In the genomic region with DNA sequence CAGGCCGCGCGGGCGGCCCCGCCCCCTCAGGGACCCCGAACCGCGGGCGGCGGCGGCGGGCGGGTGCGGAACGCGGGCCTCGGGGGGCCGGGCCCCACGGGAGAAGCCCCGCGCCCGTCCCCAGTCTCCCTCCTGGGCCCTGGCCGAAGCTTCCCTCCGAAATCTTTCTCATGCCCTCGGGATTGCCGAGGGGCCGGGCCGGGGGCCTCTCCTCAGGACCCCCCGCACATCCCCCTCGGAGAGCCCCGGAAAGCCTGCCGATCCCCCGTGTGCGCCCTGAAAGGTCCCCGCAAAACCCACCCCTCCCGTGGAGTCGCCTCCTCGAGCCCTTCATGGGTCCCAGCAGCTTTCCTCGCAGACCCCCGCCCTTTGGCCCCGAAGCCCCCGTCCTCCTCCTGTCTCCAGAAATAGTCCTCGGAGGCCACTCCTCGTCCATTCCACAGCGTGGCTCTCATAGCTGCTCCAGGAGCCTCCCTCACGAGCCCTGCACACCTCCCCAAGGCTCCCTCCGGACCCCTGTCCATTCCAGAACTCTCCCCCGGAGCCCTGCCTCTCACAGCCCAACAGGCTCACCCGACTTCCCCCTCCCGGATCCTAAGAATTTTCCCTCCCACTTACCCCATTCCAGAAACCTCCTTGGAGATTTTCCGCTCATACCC, we compare ENCODE assay signal across 8 cellular contexts. TPM values are rescaled to one million over a fixed set of nuclear protein-coding genes. Genes with fewer than 3 reads are reported as not detected.
DNase-seq lines count a peak whose midpoint lies in the region; ATAC-seq and TF ChIP-seq lines count a peak whose summit lies in the region.

No MANE protein-coding gene starts in this region.

- peak overlapping the region; percentile 40 for H4K12ac ChIP-seq in trophoblast cell (ENCODE audit: low read depth, low read length)

- peaks cover 20% of the 10 kb centered on the region for H3K36me3 Mint-ChIP-seq in activated CD4-positive, alpha-beta T cell treated with anti-CD3 and anti-CD28 coated beads, Interleukin-2, amount 10 ng/mL, durations not matched to agents 7 days and 5 days (ENCODE audit: low read depth)

- H2AK5ac ChIP-seq in trophoblast cell (ENCODE audit: low read length): peak overlapping the region; percentile 47

- H3K4me1 ChIP-seq in foreskin keratinocyte (peaks cover 5% of the 10 kb centered on the region), trophoblast cell (ENCODE audit: control insufficient read depth in 1 of 2, insufficient read depth in 2 of 2, low read length in 2 of 2) (peaks cover 9 to 10% of the 10 kb centered on the region in 2 experiments)

- H4K91ac ChIP-seq in trophoblast cell (ENCODE audit: low read depth, low read length): peak overlapping the region; percentile 75

- H3K36me3 ChIP-seq in trophoblast cell (ENCODE audit: control insufficient read depth in 1 of 2, insufficient read depth in 2 of 2, low read length in 2 of 2): peaks cover 0 to 9% of the 10 kb centered on the region in 2 experiments

- no CpG with 5 or more reads among the region's 51 CpGs for WGBS in trophoblast cell (ENCODE audit: extremely low coverage, insufficient coverage, insufficient read length)

- no peak overlapping the region for H2BK12ac ChIP-seq in trophoblast cell (ENCODE audit: low read length)

- H3K9me3 ChIP-seq in trophoblast cell (ENCODE audit: insufficient read depth, low read depth, low read length): no peaks in the 10 kb centered on the region

- H4K8ac ChIP-seq in trophoblast cell (ENCODE audit: low read depth, low read length): peak overlapping the region; percentile 85

- peak overlapping the region; percentile 94 for H2AFZ ChIP-seq in trophoblast cell (ENCODE audit: insufficient read depth, low read length, poor library complexity)

- H3K23ac ChIP-seq in trophoblast cell (ENCODE audit: low read length): no peak overlapping the region

- DNase-seq in NCI-H82 (lab: John Stamatoyannopoulos, UW) (peak; percentile 41), NCI-H82 treated with DMSO at 0.1 percent for 48 hours (lab: John Stamatoyannopoulos, UW; ENCODE audit: unreplicated experiment) (no peak), foreskin keratinocyte (no peak), trophoblast cell (peak; percentile 15 to 21), SIG-M5 treated with dmso at 0.1 percent for 504 hours (lab: John Stamatoyannopoulos, UW; ENCODE audit: unreplicated experiment) (no peak), HT-29 (ENCODE audit: low spot score) (no peak)
- no peak for DNase-seq in activated CD4-positive, alpha-beta T cell treated with anti-CD3 and anti-CD28 coated beads, Interleukin-2, amount 10 ng/mL, durations not matched to agents 7 days and 5 days

- peaks cover 12% of the 10 kb centered on the region for H3K79me2 ChIP-seq in trophoblast cell (ENCODE audit: control insufficient read depth, insufficient read depth, low read length, poor library complexity)

- peaks cover 6% of the 10 kb centered on the region for H3K79me1 ChIP-seq in trophoblast cell (ENCODE audit: low read length)

- H3K9me3 Mint-ChIP-seq in activated CD4-positive, alpha-beta T cell treated with anti-CD3 and anti-CD28 coated beads, Interleukin-2, amount 10 ng/mL, durations not matched to agents 7 days and 5 days: no peaks in the 10 kb centered on the region

- H3K4me3 ChIP-seq in trophoblast cell (ENCODE audit: low read depth, low read length): peak overlapping the region; percentile 86

- peak overlapping the region; percentile 22 for H3K4ac ChIP-seq in trophoblast cell (ENCODE audit: low read depth, low read length)

- POLR2A ChIA-PET in activated CD4-positive, alpha-beta T cell treated with anti-CD3 and anti-CD28 coated beads, Interleukin-2, amount 10 ng/mL, durations not matched to agents 7 days and 5 days (lab: Charles Lee): interaction anchor here (0.6 kb wide), 1 partner anchor 15 kb away, joined by 3 read pairs; no protein-coding TSS in a partner anchor

- H3K27ac ChIP-seq in foreskin keratinocyte: peak overlapping the region; percentile 90
- H3K27ac ChIP-seq in trophoblast cell (ENCODE audit: low read depth, low read length): peak overlapping the region; percentile 69

- peak overlapping the region; percentile 68 for H2BK120ac ChIP-seq in trophoblast cell (ENCODE audit: insufficient read depth, low read length, poor library complexity)

- peak overlapping the region; percentile 84 for H3K27ac Mint-ChIP-seq in activated CD4-positive, alpha-beta T cell treated with anti-CD3 and anti-CD28 coated beads, Interleukin-2, amount 10 ng/mL, durations not matched to agents 7 days and 5 days

- peak overlapping the region; percentile 85 for H3K14ac ChIP-seq in trophoblast cell (ENCODE audit: low read length)

- TF ChIP-seq CTCF in foreskin keratinocyte (conservative IDR thresholded peaks at IDR 0.05): no peak

- H3K9ac ChIP-seq in trophoblast cell (ENCODE audit: low read length): peak overlapping the region; percentile 87

- ATAC-seq in foreskin keratinocyte: no peak
- ATAC-seq in HG03139 (IDR thresholded peaks at IDR 0.05; ENCODE audit: unreplicated experiment): no peak

- H3K27me3 ChIP-seq in foreskin keratinocyte: no peaks in the 10 kb centered on the region
- H3K27me3 ChIP-seq in trophoblast cell (ENCODE audit: insufficient read depth, low read length): no peaks in the 10 kb centered on the region

- CTCF ChIA-PET in activated CD4-positive, alpha-beta T cell treated with anti-CD3 and anti-CD28 coated beads, Interleukin-2, amount 10 ng/mL, durations not matched to agents 7 days and 5 days (lab: Charles Lee): interaction anchor here (0.6 to 1.9 kb wide), 21 partner anchors 8 to 261 kb away, joined by 3 to 10 read pairs (median 4); a partner anchor contains a TSS

- peak overlapping the region; percentile 80 for H3K4me3 Mint-ChIP-seq in activated CD4-positive, alpha-beta T cell treated with anti-CD3 and anti-CD28 coated beads, Interleukin-2, amount 10 ng/mL, durations not matched to agents 7 days and 5 days

- peak overlapping the region; percentile 75 for H3K4me2 ChIP-seq in trophoblast cell (ENCODE audit: low read length)

- H2BK5ac ChIP-seq in trophoblast cell (ENCODE audit: low read depth, low read length, poor library complexity): peak overlapping the region; percentile 64

- peaks cover 70% of the 10 kb centered on the region for H3K4me1 Mint-ChIP-seq in activated CD4-positive, alpha-beta T cell treated with anti-CD3 and anti-CD28 coated beads, Interleukin-2, amount 10 ng/mL, durations not matched to agents 7 days and 5 days

- peak overlapping the region; percentile 94 for H3K18ac ChIP-seq in trophoblast cell (ENCODE audit: low read length)

- no peaks in the 10 kb centered on the region for H3K27me3 Mint-ChIP-seq in activated CD4-positive, alpha-beta T cell treated with anti-CD3 and anti-CD28 coated beads, Interleukin-2, amount 10 ng/mL, durations not matched to agents 7 days and 5 days

RNA-seq across cellular contexts. Expression of a gene that starts 0.6 kb away (rescaled TPM):
- total RNA-seq in activated CD4-positive, alpha-beta T cell treated with anti-CD3 and anti-CD28 coated beads, Interleukin-2, amount 10 ng/mL, durations not matched to agents 7 days and 5 days: 10 to 100 TPM; 40.2 to 45.6 TPM
- 61.2 and 63.2 TPM in 2 replicates for total RNA-seq in foreskin keratinocyte
- 70.6 and 72.8 TPM in 2 replicates for polyA plus RNA-seq in foreskin keratinocyte
- 161 and 162 TPM in 2 replicates for polyA plus RNA-seq in trophoblast cell (2013)
- 220 and 230 TPM in 2 replicates for total RNA-seq in HT-29 (2014; rRNA removed; shearing (Covaris generic))

RNA-seq across cellular contexts. Expression of a gene that starts 6.9 kb away (rescaled TPM):
- total RNA-seq in activated CD4-positive, alpha-beta T cell treated with anti-CD3 and anti-CD28 coated beads, Interleukin-2, amount 10 ng/mL, durations not matched to agents 7 days and 5 days: 100 to 1,000 TPM; 577 to 668 TPM
- total RNA-seq in foreskin keratinocyte: not detected in 2 replicates
- polyA plus RNA-seq in foreskin keratinocyte: 0.21 and 0.31 TPM in 2 replicates
- polyA plus RNA-seq in trophoblast cell (2013): 0.55 and 0.79 TPM in 2 replicates
- not detected in 2 replicates for total RNA-seq in HT-29 (2014; rRNA removed; shearing (Covaris generic))

RNA-seq across cellular contexts. Expression of a gene that starts 22.1 kb away (rescaled TPM):
- 1 to 10 TPM; 6.4 to 6.5 TPM for total RNA-seq in activated CD4-positive, alpha-beta T cell treated with anti-CD3 and anti-CD28 coated beads, Interleukin-2, amount 10 ng/mL, durations not matched to agents 7 days and 5 days
- 0.14 and 0.20 TPM in 2 replicates for total RNA-seq in foreskin keratinocyte
- polyA plus RNA-seq in foreskin keratinocyte: 0.16 and 0.22 TPM in 2 replicates
- polyA plus RNA-seq in trophoblast cell (2013): 2.1 and 2.7 TPM in 2 replicates
- 0.38 and 0.44 TPM in 2 replicates for total RNA-seq in HT-29 (2014; rRNA removed; shearing (Covaris generic))

RNA-seq across cellular contexts. Expression of a gene that starts 46.6 kb away (rescaled TPM):
- total RNA-seq in activated CD4-positive, alpha-beta T cell treated with anti-CD3 and anti-CD28 coated beads, Interleukin-2, amount 10 ng/mL, durations not matched to agents 7 days and 5 days: not detected
- total RNA-seq in foreskin keratinocyte: not detected in 2 replicates
- not detected in 2 replicates for polyA plus RNA-seq in foreskin keratinocyte
- polyA plus RNA-seq in trophoblast cell (2013): 0.12 and 0.18 TPM in 2 replicates
- total RNA-seq in HT-29 (2014; rRNA removed; shearing (Covaris generic)): not detected in 2 replicates

RNA-seq across cellular contexts. Expression of a gene that starts 48.1 kb away (rescaled TPM):
- 10 to 100 TPM; 43.8 to 44.5 TPM for total RNA-seq in activated CD4-positive, alpha-beta T cell treated with anti-CD3 and anti-CD28 coated beads, Interleukin-2, amount 10 ng/mL, durations not matched to agents 7 days and 5 days
- 41.2 and 54.8 TPM in 2 replicates for total RNA-seq in foreskin keratinocyte
- 47.2 and 55.4 TPM in 2 replicates for polyA plus RNA-seq in foreskin keratinocyte
- 56.3 and 56.7 TPM in 2 replicates for polyA plus RNA-seq in trophoblast cell (2013)
- 109 and 115 TPM in 2 replicates for total RNA-seq in HT-29 (2014; rRNA removed; shearing (Covaris generic))

Comparison
In these comparisons a context has a peak if more than half of its experiments do, and no peak if none do; other contexts are left out.
1. DNase-seq: peak in NCI-H82 (single experiment) and trophoblast cell (2 of 2); none in NCI-H82 treated with DMSO at 0.1 percent for 48 hours (single experiment), activated CD4-positive, alpha-beta T cell treated with anti-CD3 and anti-CD28 coated beads, Interleukin-2, amount 10 ng/mL, durations not matched to agents 7 days and 5 days (single experiment), foreskin keratinocyte (0 of 2), SIG-M5 treated with dmso at 0.1 percent for 504 hours (single experiment) and HT-29 (single experiment).
2. RNA of a gene that starts 6.9 kb away (total RNA-seq): 577 to 668 TPM in activated CD4-positive, alpha-beta T cell treated with anti-CD3 and anti-CD28 coated beads, Interleukin-2, amount 10 ng/mL, durations not matched to agents 7 days and 5 days; not detected in foreskin keratinocyte and not detected in HT-29; every median in the first group is over 100 times any median in the second.